1 cellular context compared by ENCODE assay signal in the genomic region with DNA sequence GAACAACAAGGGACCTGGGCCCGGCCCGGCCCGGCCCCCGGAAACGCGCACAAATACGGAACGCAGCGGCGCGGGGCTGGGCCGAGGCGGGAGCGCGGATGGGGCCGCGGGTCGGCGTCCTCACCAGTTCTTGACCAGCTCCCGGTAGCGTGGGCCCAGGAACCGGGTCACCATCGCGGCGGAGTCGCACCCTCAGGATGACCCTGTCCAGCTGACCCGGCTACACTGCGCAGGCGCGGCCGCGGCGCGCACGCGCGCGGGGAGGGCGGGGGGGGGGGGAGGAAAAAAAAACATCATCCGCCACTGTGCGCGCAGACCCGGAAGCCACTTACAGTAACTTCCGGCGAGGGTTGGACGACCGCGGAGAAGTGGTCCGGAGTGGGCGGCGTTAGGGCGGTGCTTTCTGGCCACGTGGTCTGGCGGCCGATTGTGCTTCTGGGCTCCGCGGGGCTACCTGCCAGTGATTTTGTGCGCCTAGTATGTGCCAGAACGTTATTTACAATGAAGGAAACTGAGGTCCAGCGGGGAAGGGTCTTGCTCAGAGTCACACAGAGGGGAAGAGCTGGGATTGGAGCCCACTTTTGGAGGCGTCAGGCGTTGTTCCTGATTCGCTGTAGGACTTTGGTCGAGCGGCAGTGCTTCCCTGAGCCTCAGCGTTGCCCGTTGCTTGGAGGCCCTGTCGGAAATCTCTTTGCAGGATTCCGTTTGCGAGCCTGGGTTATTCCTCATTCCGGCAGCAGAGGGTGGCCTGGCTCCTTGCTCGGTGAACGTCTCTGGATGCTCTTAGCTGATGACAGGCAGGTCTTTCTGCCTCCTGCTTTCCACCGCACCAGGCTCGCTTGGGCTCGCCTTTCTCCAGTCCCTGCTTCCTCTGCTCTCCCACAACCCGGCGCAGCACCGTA.
TF ChIP-seq lines count a peak whose summit lies in the region.

UQCR11 (minus strand) TSS at position 227 of the 902 bp plus-strand sequence; CDS start at position 174, 53 bp downstream.

TF ChIP-seq in HepG2, 621 proteins besides CTCF, POLR2A, EP300 and RAD21 (continued from another document and continues in another):
- TF ChIP-seq, protein P1, sequence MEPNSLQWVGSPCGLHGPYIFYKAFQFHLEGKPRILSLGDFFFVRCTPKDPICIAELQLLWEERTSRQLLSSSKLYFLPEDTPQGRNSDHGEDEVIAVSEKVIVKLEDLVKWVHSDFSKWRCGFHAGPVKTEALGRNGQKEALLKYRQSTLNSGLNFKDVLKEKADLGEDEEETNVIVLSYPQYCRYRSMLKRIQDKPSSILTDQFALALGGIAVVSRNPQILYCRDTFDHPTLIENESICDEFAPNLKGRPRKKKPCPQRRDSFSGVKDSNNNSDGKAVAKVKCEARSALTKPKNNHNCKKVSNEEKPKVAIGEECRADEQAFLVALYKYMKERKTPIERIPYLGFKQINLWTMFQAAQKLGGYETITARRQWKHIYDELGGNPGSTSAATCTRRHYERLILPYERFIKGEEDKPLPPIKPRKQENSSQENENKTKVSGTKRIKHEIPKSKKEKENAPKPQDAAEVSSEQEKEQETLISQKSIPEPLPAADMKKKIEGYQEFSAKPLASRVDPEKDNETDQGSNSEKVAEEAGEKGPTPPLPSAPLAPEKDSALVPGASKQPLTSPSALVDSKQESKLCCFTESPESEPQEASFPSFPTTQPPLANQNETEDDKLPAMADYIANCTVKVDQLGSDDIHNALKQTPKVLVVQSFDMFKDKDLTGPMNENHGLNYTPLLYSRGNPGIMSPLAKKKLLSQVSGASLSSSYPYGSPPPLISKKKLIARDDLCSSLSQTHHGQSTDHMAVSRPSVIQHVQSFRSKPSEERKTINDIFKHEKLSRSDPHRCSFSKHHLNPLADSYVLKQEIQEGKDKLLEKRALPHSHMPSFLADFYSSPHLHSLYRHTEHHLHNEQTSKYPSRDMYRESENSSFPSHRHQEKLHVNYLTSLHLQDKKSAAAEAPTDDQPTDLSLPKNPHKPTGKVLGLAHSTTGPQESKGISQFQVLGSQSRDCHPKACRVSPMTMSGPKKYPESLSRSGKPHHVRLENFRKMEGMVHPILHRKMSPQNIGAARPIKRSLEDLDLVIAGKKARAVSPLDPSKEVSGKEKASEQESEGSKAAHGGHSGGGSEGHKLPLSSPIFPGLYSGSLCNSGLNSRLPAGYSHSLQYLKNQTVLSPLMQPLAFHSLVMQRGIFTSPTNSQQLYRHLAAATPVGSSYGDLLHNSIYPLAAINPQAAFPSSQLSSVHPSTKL (CRISPR knock-in tag; IDR thresholded peaks at IDR 0.05), result peak; percentile 13; the same call in 1 of the 2 replicates
- TF ChIP-seq ZNF749 (CRISPR knock-in tag; IDR thresholded peaks at IDR 0.05; ENCODE audit: borderline replicate concordance) (no peak), RBM39 (IDR thresholded peaks at IDR 0.05; ENCODE audit: low read depth, low read length, poor library complexity, severe bottlenecking) (no peak), ZBTB7B (CRISPR knock-in tag; IDR thresholded peaks at IDR 0.05) (no peak), ZNF382 (CRISPR knock-in tag; IDR thresholded peaks at IDR 0.05; ENCODE audit: borderline replicate concordance) (no peak), TAF15 (IDR thresholded peaks at IDR 0.05; ENCODE audit: low read depth, low read length, poor library complexity, severe bottlenecking) (no peak), ZNF264 (CRISPR knock-in tag; IDR thresholded peaks at IDR 0.05) (peak; percentile 77), ZNF3 (CRISPR knock-in tag; IDR thresholded peaks at IDR 0.05) (no peak), CC2D1A (CRISPR knock-in tag; IDR thresholded peaks at IDR 0.05) (no peak), ZSCAN20 (CRISPR knock-in tag; IDR thresholded peaks at IDR 0.05; ENCODE audit: borderline replicate concordance) (0 out of 2 replicates have a peak, but pooled peaks have one; percentile 68), ZNF232 (CRISPR knock-in tag; IDR thresholded peaks at IDR 0.05; ENCODE audit: borderline replicate concordance) (0 out of 2 replicates have a peak, but pooled peaks have one; percentile 36), HNRNPH1 (optimal IDR thresholded peaks at IDR 0.05; ENCODE audit: low read depth, low read length) (no peak), NR1H2 (CRISPR knock-in tag; IDR thresholded peaks at IDR 0.05; ENCODE audit: borderline replicate concordance, low read depth) (no peak), ZNF552 (CRISPR knock-in tag; IDR thresholded peaks at IDR 0.05; ENCODE audit: borderline replicate concordance) (no peak), KAT2B (IDR thresholded peaks at IDR 0.05; ENCODE audit: borderline replicate concordance, low read depth, low read length) (no peak), MIER2 (CRISPR knock-in tag; IDR thresholded peaks at IDR 0.05) (0 out of 2 replicates have a peak, but pooled peaks have one; percentile 37), MAFF (IDR thresholded peaks at IDR 0.05; ENCODE audit: low read depth, low read length) (no peak), SNAPC5 (CRISPR knock-in tag; IDR thresholded peaks at IDR 0.05; ENCODE audit: borderline replicate concordance) (no peak), ATF2 (CRISPR knock-in tag; IDR thresholded peaks at IDR 0.05) (peak; percentile 56), REPIN1 (CRISPR knock-in tag; IDR thresholded peaks at IDR 0.05; ENCODE audit: borderline replicate concordance, low read depth) (peak; percentile 63; the same call in 1 of the 2 replicates)
- TF ChIP-seq, protein P2, sequence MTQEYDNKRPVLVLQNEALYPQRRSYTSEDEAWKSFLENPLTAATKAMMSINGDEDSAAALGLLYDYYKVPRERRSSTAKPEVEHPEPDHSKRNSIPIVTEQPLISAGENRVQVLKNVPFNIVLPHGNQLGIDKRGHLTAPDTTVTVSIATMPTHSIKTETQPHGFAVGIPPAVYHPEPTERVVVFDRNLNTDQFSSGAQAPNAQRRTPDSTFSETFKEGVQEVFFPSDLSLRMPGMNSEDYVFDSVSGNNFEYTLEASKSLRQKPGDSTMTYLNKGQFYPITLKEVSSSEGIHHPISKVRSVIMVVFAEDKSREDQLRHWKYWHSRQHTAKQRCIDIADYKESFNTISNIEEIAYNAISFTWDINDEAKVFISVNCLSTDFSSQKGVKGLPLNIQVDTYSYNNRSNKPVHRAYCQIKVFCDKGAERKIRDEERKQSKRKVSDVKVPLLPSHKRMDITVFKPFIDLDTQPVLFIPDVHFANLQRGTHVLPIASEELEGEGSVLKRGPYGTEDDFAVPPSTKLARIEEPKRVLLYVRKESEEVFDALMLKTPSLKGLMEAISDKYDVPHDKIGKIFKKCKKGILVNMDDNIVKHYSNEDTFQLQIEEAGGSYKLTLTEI (CRISPR knock-in tag; conservative IDR thresholded peaks at IDR 0.05), result no peak
- TF ChIP-seq, protein P3, sequence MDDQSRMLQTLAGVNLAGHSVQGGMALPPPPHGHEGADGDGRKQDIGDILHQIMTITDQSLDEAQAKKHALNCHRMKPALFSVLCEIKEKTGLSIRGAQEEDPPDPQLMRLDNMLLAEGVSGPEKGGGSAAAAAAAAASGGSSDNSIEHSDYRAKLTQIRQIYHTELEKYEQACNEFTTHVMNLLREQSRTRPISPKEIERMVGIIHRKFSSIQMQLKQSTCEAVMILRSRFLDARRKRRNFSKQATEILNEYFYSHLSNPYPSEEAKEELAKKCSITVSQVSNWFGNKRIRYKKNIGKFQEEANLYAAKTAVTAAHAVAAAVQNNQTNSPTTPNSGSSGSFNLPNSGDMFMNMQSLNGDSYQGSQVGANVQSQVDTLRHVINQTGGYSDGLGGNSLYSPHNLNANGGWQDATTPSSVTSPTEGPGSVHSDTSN (CRISPR knock-in tag; IDR thresholded peaks at IDR 0.05; ENCODE audit: borderline replicate concordance), result no peak
- TF ChIP-seq, protein P4, sequence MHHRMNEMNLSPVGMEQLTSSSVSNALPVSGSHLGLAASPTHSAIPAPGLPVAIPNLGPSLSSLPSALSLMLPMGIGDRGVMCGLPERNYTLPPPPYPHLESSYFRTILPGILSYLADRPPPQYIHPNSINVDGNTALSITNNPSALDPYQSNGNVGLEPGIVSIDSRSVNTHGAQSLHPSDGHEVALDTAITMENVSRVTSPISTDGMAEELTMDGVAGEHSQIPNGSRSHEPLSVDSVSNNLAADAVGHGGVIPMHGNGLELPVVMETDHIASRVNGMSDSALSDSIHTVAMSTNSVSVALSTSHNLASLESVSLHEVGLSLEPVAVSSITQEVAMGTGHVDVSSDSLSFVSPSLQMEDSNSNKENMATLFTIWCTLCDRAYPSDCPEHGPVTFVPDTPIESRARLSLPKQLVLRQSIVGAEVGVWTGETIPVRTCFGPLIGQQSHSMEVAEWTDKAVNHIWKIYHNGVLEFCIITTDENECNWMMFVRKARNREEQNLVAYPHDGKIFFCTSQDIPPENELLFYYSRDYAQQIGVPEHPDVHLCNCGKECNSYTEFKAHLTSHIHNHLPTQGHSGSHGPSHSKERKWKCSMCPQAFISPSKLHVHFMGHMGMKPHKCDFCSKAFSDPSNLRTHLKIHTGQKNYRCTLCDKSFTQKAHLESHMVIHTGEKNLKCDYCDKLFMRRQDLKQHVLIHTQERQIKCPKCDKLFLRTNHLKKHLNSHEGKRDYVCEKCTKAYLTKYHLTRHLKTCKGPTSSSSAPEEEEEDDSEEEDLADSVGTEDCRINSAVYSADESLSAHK (CRISPR knock-in tag; IDR thresholded peaks at IDR 0.05; ENCODE audit: borderline replicate concordance), result no peak
- TF ChIP-seq, protein P5, sequence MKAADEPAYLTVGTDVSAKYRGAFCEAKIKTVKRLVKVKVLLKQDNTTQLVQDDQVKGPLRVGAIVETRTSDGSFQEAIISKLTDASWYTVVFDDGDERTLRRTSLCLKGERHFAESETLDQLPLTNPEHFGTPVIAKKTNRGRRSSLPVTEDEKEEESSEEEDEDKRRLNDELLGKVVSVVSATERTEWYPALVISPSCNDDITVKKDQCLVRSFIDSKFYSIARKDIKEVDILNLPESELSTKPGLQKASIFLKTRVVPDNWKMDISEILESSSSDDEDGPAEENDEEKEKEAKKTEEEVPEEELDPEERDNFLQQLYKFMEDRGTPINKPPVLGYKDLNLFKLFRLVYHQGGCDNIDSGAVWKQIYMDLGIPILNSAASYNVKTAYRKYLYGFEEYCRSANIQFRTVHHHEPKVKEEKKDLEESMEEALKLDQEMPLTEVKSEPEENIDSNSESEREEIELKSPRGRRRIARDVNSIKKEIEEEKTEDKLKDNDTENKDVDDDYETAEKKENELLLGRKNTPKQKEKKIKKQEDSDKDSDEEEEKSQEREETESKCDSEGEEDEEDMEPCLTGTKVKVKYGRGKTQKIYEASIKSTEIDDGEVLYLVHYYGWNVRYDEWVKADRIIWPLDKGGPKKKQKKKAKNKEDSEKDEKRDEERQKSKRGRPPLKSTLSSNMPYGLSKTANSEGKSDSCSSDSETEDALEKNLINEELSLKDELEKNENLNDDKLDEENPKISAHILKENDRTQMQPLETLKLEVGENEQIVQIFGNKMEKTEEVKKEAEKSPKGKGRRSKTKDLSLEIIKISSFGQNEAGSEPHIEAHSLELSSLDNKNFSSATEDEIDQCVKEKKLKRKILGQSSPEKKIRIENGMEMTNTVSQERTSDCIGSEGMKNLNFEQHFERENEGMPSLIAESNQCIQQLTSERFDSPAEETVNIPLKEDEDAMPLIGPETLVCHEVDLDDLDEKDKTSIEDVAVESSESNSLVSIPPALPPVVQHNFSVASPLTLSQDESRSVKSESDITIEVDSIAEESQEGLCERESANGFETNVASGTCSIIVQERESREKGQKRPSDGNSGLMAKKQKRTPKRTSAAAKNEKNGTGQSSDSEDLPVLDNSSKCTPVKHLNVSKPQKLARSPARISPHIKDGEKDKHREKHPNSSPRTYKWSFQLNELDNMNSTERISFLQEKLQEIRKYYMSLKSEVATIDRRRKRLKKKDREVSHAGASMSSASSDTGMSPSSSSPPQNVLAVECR (CRISPR knock-in tag; IDR thresholded peaks at IDR 0.05; ENCODE audit: borderline replicate concordance), result peak; percentile 82; the same call in 1 of the 2 replicates
